Comparison of ENCODE assay signal across 1 cellular context in the genomic region with DNA sequence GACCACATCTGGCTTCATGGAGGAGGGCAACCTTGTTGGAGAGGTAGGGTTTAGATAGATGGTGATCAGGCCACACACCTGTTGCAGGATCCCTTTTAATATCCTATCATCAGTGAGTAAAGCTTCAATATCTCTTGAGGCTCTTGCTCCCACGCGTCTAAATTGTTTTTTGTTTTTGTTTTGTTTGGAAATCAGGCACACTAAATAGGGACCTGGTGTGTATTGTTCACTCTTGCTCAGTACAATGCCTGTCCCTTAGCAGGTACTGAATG.
TF ChIP-seq lines count a peak whose summit lies in the region.

No MANE protein-coding gene starts in this region.

TF ChIP-seq in GM12878, 131 proteins besides CTCF, POLR2A, EP300 and RAD21:
- TF ChIP-seq STAT3 (IDR thresholded peaks at IDR 0.05; ENCODE audit: low read depth, low read length) (no peak), E2F4 (IDR thresholded peaks at IDR 0.05; ENCODE audit: low read depth, low read length) (no peak), RB1 (IDR thresholded peaks at IDR 0.05; ENCODE audit: borderline replicate concordance) (no peak), FOS (IDR thresholded peaks at IDR 0.05; ENCODE audit: borderline replicate concordance, extremely low read depth, insufficient read length) (no peak)
- TF ChIP-seq, protein P1, sequence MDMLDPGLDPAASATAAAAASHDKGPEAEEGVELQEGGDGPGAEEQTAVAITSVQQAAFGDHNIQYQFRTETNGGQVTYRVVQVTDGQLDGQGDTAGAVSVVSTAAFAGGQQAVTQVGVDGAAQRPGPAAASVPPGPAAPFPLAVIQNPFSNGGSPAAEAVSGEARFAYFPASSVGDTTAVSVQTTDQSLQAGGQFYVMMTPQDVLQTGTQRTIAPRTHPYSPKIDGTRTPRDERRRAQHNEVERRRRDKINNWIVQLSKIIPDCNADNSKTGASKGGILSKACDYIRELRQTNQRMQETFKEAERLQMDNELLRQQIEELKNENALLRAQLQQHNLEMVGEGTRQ (IDR thresholded peaks at IDR 0.05; ENCODE audit: borderline replicate concordance, low read depth, low read length): no peak
